Comparison of ENCODE assay signal across 8 cellular contexts in the genomic region with DNA sequence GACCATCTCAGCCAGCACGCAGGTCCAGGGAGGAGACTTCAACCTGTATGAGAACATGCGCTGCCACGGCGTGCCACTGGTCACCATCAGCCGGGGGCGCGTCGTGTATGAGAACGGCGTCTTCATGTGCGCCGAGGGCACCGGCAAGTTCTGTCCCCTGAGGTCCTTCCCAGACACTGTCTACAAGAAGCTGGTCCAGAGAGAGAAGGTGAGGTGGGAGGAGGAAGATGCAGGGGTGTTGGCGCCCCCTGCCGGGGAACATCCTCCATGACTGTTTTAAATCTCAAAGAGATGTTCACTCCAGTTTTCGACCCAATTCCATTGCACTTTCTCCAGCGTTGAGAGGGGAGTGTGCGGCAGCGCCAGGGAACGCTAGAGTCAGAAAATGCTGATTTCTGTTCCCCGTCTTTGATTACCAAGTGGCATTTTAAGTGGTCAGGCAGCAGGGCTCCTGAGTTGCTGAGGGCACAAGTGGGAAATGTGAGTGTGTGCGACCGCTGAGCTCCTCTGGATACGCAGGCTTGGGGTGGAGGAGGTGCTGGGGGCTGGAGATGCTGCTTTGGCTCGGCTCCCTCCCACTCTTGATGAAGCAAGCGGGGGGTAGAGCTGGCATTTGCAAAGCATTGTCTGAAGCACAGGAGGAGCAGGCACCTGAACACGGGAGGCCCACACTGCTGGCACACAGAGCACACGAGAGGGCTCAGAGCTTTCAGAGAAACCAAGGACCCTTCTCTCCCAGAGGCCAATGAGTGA. TPM values are rescaled to one million over a fixed set of nuclear protein-coding genes. Genes with fewer than 3 reads are reported as not detected.
A peak's percentile ranks its signal among the peaks of the same experiment; 100 is the strongest.
DNase-seq lines count a peak whose midpoint lies in the region; ATAC-seq and TF ChIP-seq lines count a peak whose summit lies in the region.

No MANE protein-coding gene starts in this region.

- no peak for DNase-seq in AG04449 (ENCODE audit: low read depth, low spot score)
- DNase-seq in GM13976 (ENCODE audit: low spot score), result peak; percentile 88
- peak; percentile 63 for DNase-seq in NCI-H748 treated with DMSO at 0.1 percent for 48 hours (lab: John Stamatoyannopoulos, UW)
- peak; percentile 31 for DNase-seq in activated CD8-positive, alpha-beta memory T cell treated with anti-CD3 and anti-CD28 coated beads, Interleukin-2, amount 50 U/mL, for 24 hours (ENCODE audit: extremely low read depth)
- DNase-seq in epithelial cell of proximal tubule (ENCODE audit: low read depth), result no peak
- peak; percentile 21 for DNase-seq in middle frontal gyrus (ENCODE audit: extremely low spot score, low spot score)
- DNase-seq in stimulated activated CD8-positive, alpha-beta memory T cell treated with anti-CD3 and anti-CD28 coated beads, Interleukin-7, amount 100 ng/mL, for 4 hours (ENCODE audit: low read depth in 2 of 2), result peak; percentile 8 to 30

- CTCF ChIA-PET in AG04449 (lab: Yijun Ruan, JAX), result interaction anchor here (0.7 to 14.4 kb wide), 30 partner anchors 8 to 196 kb away, joined by 3 to 309 read pairs (median 4); a partner anchor contains a TSS

- ATAC-seq in GM21367 (IDR thresholded peaks at IDR 0.05; ENCODE audit: unreplicated experiment), result no peak

- TF ChIP-seq CTCF in AG04449 (IDR thresholded peaks at IDR 0.05; ENCODE audit: insufficient read depth, low read length, missing control alignments), result peak; percentile 77
- TF ChIP-seq CTCF in GM13976 (IDR thresholded peaks at IDR 0.05; ENCODE audit: borderline replicate concordance, control extremely low read depth, extremely low read depth, insufficient read depth, missing control alignments), result peak; percentile 67
- TF ChIP-seq CTCF in epithelial cell of proximal tubule (conservative IDR thresholded peaks at IDR 0.05; ENCODE audit: low read depth, low read length), result peak; percentile 84

- no peak overlapping the region for H3K4me3 ChIP-seq in AG04449 (ENCODE audit: low read depth, low read length)
- no peak overlapping the region for H3K4me3 ChIP-seq in epithelial cell of proximal tubule (ENCODE audit: low read depth, low read length)

- in situ Hi-C loops in GM13976 (cut with MboI; ENCODE audit: low sequenced_read_pairs, unreplicated experiment), result loop anchor here (25.0 kb wide), 1 partner anchor 105 kb away; a partner anchor contains a TSS

- POLR2A ChIA-PET in AG04449 (lab: Yijun Ruan, JAX), result no interaction called here

RNA-seq across cellular contexts. Expression of a gene that starts 27.7 kb away (rescaled TPM):
- total RNA-seq in epithelial cell of proximal tubule, result 0.72 and 1.6 TPM in 2 replicates

Comparison
In these comparisons a context has a peak if more than half of its experiments do, and no peak if none do; other contexts are left out.
1. DNase-seq: peak in GM13976 (single experiment), NCI-H748 treated with DMSO at 0.1 percent for 48 hours (single experiment), activated CD8-positive, alpha-beta memory T cell treated with anti-CD3 and anti-CD28 coated beads, Interleukin-2, amount 50 U/mL, for 24 hours (single experiment), middle frontal gyrus (single experiment) and stimulated activated CD8-positive, alpha-beta memory T cell treated with anti-CD3 and anti-CD28 coated beads, Interleukin-7, amount 100 ng/mL, for 4 hours (2 of 2); none in AG04449 (single experiment) and epithelial cell of proximal tubule (single experiment).
2. Peak in every context shown above with its lines, with median percentiles within 50 percentile points of each other: CTCF ChIP-seq.